In genomic region chr12:74051848-74052247, GRCh38 we compare ENCODE assay signal across 2 cellular contexts.
TF ChIP-seq lines count a peak whose summit lies in the region.

No MANE protein-coding gene starts in this region.

TF ChIP-seq in GM23338, 12 proteins besides CTCF, POLR2A, EP300 and RAD21 (continued from another document):
- TF ChIP-seq REST (IDR thresholded peaks at IDR 0.05; ENCODE audit: unreplicated experiment) (no peak), ZNF114 (CRISPR knock-in tag; IDR thresholded peaks at IDR 0.05) (no peak), JUNB (IDR thresholded peaks at IDR 0.05; ENCODE audit: unreplicated experiment) (no peak), EZH2phosphoT487 (IDR thresholded peaks at IDR 0.05; ENCODE audit: unreplicated experiment) (no peak), NANOG (IDR thresholded peaks at IDR 0.05; ENCODE audit: borderline replicate concordance) (no peak), POLR2AphosphoS5 (IDR thresholded peaks at IDR 0.05; ENCODE audit: low read depth) (no peak), ZNF462 (CRISPR knock-in tag; IDR thresholded peaks at IDR 0.05) (no peak), ETS1 (IDR thresholded peaks at IDR 0.05) (no peak), STAT1 (IDR thresholded peaks at IDR 0.05; ENCODE audit: unreplicated experiment) (no peak), CREB1 (CRISPR knock-in tag; IDR thresholded peaks at IDR 0.05; ENCODE audit: low read depth) (no peak), EZH2 (IDR thresholded peaks at IDR 0.05; ENCODE audit: low read depth, unreplicated experiment) (no peak)

TF ChIP-seq in H1, 55 proteins besides CTCF, POLR2A, EP300 and RAD21 (continued from another document):
- TF ChIP-seq GABPA (IDR thresholded peaks at IDR 0.05; ENCODE audit: borderline replicate concordance, insufficient read depth, low read length), result no peak
TF ChIP-seq in H1: peak in this region for 1.
